ENCODE assay signal across 1 cellular context in the genomic region with DNA sequence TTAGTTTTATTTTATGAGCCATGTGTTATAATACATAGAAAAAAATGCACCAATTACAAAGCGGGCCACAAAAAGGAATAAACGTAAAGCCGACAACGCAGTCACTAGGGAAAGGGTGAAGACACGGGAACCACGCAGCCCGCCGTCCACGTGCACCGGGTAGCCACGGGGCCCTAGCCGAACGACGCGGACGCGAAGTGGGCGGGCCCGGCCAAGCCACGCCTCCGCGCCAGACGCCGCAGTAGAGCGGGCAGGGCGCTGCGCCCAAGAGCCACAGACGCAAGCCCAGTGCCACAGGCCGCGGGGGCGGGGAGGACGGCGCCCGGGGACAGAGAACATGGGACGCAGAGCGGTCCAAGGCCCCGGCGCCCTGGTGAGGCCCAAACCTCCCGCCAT.
TF ChIP-seq lines count a peak whose summit lies in the region.

TSS of gene DUSP28 (plus strand) at position 274 of the 396 bp plus-strand sequence. CDS start 328 bp downstream, outside the sequence.

TF ChIP-seq in HEK293, 187 proteins besides CTCF, POLR2A, EP300 and RAD21 (continued from another document and continues in another):
- no peak for TF ChIP-seq INSM2 (tag by site-specific recombination; IDR thresholded peaks at IDR 0.05)
- TF ChIP-seq MZF1 (tag by site-specific recombination; IDR thresholded peaks at IDR 0.05; ENCODE audit: borderline replicate concordance) = no peak
- TF ChIP-seq HOXA7 (CRISPR knock-in tag; IDR thresholded peaks at IDR 0.05; ENCODE audit: borderline replicate concordance) = no peak
- TF ChIP-seq ZNF677 (tag by site-specific recombination; IDR thresholded peaks at IDR 0.05) = no peak
- no peak for TF ChIP-seq ZNF214 (tag by site-specific recombination; IDR thresholded peaks at IDR 0.05; ENCODE audit: borderline replicate concordance)
- no peak for TF ChIP-seq ZNF701 (tag by site-specific recombination; IDR thresholded peaks at IDR 0.05)
- no peak for TF ChIP-seq ZNF600 (tag by site-specific recombination; IDR thresholded peaks at IDR 0.05)
- TF ChIP-seq ZNF341 (tag by site-specific recombination; IDR thresholded peaks at IDR 0.05; ENCODE audit: low read depth) = 0 out of 2 replicates have a peak, but pooled peaks have one; percentile 9
- TF ChIP-seq GLI4 (tag by site-specific recombination; IDR thresholded peaks at IDR 0.05) = no peak
- TF ChIP-seq ZFP3 (tag by site-specific recombination; IDR thresholded peaks at IDR 0.05; ENCODE audit: low read depth) = no peak
- no peak for TF ChIP-seq ZNF324 (tag by site-specific recombination; IDR thresholded peaks at IDR 0.05)
- no peak for TF ChIP-seq ZNF521 (tag by site-specific recombination; IDR thresholded peaks at IDR 0.05)
- no peak for TF ChIP-seq PRDM1 (tag by site-specific recombination; IDR thresholded peaks at IDR 0.05)
- no peak for TF ChIP-seq ZNF24 (tag by site-specific recombination; IDR thresholded peaks at IDR 0.05)
- no peak for TF ChIP-seq ZNF2 (tag by site-specific recombination; IDR thresholded peaks at IDR 0.05)
- TF ChIP-seq SP3 (tag by site-specific recombination; IDR thresholded peaks at IDR 0.05) = peak; percentile 71; the same call in 1 of the 2 replicates
- TF ChIP-seq KLF10 (tag by site-specific recombination; IDR thresholded peaks at IDR 0.05) = no peak
- TF ChIP-seq ZNF664 (tag by site-specific recombination; IDR thresholded peaks at IDR 0.05) = no peak
- TF ChIP-seq, protein P1, sequence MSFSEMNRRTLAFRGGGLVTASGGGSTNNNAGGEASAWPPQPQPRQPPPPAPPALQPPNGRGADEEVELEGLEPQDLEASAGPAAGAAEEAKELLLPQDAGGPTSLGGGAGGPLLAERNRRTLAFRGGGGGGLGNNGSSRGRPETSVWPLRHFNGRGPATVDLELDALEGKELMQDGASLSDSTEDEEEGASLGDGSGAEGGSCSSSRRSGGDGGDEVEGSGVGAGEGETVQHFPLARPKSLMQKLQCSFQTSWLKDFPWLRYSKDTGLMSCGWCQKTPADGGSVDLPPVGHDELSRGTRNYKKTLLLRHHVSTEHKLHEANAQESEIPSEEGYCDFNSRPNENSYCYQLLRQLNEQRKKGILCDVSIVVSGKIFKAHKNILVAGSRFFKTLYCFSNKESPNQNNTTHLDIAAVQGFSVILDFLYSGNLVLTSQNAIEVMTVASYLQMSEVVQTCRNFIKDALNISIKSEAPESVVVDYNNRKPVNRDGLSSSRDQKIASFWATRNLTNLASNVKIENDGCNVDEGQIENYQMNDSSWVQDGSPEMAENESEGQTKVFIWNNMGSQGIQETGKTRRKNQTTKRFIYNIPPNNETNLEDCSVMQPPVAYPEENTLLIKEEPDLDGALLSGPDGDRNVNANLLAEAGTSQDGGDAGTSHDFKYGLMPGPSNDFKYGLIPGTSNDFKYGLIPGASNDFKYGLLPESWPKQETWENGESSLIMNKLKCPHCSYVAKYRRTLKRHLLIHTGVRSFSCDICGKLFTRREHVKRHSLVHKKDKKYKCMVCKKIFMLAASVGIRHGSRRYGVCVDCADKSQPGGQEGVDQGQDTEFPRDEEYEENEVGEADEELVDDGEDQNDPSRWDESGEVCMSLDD (tag by site-specific recombination; IDR thresholded peaks at IDR 0.05) = no peak
- no peak for TF ChIP-seq ZNF37A (tag by site-specific recombination; IDR thresholded peaks at IDR 0.05)
- TF ChIP-seq SP7 (tag by site-specific recombination; IDR thresholded peaks at IDR 0.05) = peak; percentile 46
- TF ChIP-seq ZEB2 (tag by site-specific recombination; IDR thresholded peaks at IDR 0.05) = peak; percentile 31; the same call in 1 of the 2 replicates
- no peak for TF ChIP-seq ZNF423 (tag by site-specific recombination; IDR thresholded peaks at IDR 0.05)
- peak; percentile 94 for TF ChIP-seq KLF9 (tag by site-specific recombination; IDR thresholded peaks at IDR 0.05; ENCODE audit: low read depth)
- TF ChIP-seq KLF17 (tag by site-specific recombination; IDR thresholded peaks at IDR 0.05) = no peak
- TF ChIP-seq, protein P2, sequence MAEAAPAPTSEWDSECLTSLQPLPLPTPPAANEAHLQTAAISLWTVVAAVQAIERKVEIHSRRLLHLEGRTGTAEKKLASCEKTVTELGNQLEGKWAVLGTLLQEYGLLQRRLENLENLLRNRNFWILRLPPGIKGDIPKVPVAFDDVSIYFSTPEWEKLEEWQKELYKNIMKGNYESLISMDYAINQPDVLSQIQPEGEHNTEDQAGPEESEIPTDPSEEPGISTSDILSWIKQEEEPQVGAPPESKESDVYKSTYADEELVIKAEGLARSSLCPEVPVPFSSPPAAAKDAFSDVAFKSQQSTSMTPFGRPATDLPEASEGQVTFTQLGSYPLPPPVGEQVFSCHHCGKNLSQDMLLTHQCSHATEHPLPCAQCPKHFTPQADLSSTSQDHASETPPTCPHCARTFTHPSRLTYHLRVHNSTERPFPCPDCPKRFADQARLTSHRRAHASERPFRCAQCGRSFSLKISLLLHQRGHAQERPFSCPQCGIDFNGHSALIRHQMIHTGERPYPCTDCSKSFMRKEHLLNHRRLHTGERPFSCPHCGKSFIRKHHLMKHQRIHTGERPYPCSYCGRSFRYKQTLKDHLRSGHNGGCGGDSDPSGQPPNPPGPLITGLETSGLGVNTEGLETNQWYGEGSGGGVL (tag by site-specific recombination; IDR thresholded peaks at IDR 0.05) = no peak
- TF ChIP-seq BCL11A (tag by site-specific recombination; IDR thresholded peaks at IDR 0.05; ENCODE audit: low read depth) = no peak
- TF ChIP-seq ZNF48 (tag by site-specific recombination; IDR thresholded peaks at IDR 0.05) = no peak
- TF ChIP-seq, protein P3, sequence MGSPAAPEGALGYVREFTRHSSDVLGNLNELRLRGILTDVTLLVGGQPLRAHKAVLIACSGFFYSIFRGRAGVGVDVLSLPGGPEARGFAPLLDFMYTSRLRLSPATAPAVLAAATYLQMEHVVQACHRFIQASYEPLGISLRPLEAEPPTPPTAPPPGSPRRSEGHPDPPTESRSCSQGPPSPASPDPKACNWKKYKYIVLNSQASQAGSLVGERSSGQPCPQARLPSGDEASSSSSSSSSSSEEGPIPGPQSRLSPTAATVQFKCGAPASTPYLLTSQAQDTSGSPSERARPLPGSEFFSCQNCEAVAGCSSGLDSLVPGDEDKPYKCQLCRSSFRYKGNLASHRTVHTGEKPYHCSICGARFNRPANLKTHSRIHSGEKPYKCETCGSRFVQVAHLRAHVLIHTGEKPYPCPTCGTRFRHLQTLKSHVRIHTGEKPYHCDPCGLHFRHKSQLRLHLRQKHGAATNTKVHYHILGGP (tag by site-specific recombination; IDR thresholded peaks at IDR 0.05) = no peak
- TF ChIP-seq ZSCAN30 (tag by site-specific recombination; IDR thresholded peaks at IDR 0.05) = no peak
- no peak for TF ChIP-seq YY2 (tag by site-specific recombination; IDR thresholded peaks at IDR 0.05)
- no peak for TF ChIP-seq ZSCAN16 (tag by site-specific recombination; IDR thresholded peaks at IDR 0.05)
- TF ChIP-seq ZNF843 (tag by site-specific recombination; IDR thresholded peaks at IDR 0.05) = 0 out of 2 replicates have a peak, but pooled peaks have one; percentile 24
- no peak for TF ChIP-seq SALL2 (tag by site-specific recombination; IDR thresholded peaks at IDR 0.05; ENCODE audit: borderline replicate concordance)
- peak; percentile 69; the same call in 1 of the 2 replicates for TF ChIP-seq KLF8 (tag by site-specific recombination; IDR thresholded peaks at IDR 0.05)
- no peak for TF ChIP-seq ZNF221 (tag by site-specific recombination; IDR thresholded peaks at IDR 0.05; ENCODE audit: borderline replicate concordance)
- peak; percentile 39; the same call in 1 of the 2 replicates for TF ChIP-seq ZNF335 (tag by site-specific recombination; conservative IDR thresholded peaks at IDR 0.05)
- TF ChIP-seq ZBTB20 (tag by site-specific recombination; IDR thresholded peaks at IDR 0.05) = peak; percentile 67; the same call in 1 of the 2 replicates
- TF ChIP-seq ZNF146 (tag by site-specific recombination; IDR thresholded peaks at IDR 0.05) = no peak
- TF ChIP-seq, protein P4, sequence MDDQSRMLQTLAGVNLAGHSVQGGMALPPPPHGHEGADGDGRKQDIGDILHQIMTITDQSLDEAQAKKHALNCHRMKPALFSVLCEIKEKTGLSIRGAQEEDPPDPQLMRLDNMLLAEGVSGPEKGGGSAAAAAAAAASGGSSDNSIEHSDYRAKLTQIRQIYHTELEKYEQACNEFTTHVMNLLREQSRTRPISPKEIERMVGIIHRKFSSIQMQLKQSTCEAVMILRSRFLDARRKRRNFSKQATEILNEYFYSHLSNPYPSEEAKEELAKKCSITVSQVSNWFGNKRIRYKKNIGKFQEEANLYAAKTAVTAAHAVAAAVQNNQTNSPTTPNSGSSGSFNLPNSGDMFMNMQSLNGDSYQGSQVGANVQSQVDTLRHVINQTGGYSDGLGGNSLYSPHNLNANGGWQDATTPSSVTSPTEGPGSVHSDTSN (CRISPR knock-in tag; IDR thresholded peaks at IDR 0.05) = 0 out of 2 replicates have a peak, but pooled peaks have one; percentile 47
- TF ChIP-seq EGR2 (tag by site-specific recombination; IDR thresholded peaks at IDR 0.05; ENCODE audit: low read depth) = no peak
- TF ChIP-seq ZNF510 (tag by site-specific recombination; IDR thresholded peaks at IDR 0.05; ENCODE audit: insufficient replicate concordance) = no peak
- TF ChIP-seq ZBTB8A (tag by site-specific recombination; IDR thresholded peaks at IDR 0.05) = peak; percentile 99
- TF ChIP-seq ZBTB17 (tag by site-specific recombination; IDR thresholded peaks at IDR 0.05) = no peak
- no peak for TF ChIP-seq ZNF776 (tag by site-specific recombination; IDR thresholded peaks at IDR 0.05; ENCODE audit: borderline replicate concordance)
- no peak for TF ChIP-seq ZNF274 (IDR thresholded peaks at IDR 0.05; ENCODE audit: low read length)
- no peak for TF ChIP-seq ZNF274 (tag by site-specific recombination; IDR thresholded peaks at IDR 0.05; ENCODE audit: borderline replicate concordance)
- TF ChIP-seq KLF1 (tag by site-specific recombination; IDR thresholded peaks at IDR 0.05) = no peak
- no peak for TF ChIP-seq ZNF10 (tag by site-specific recombination; IDR thresholded peaks at IDR 0.05)
- no peak for TF ChIP-seq ZNF174 (tag by site-specific recombination; IDR thresholded peaks at IDR 0.05)
- no peak for TF ChIP-seq ZNF529 (tag by site-specific recombination; IDR thresholded peaks at IDR 0.05; ENCODE audit: insufficient replicate concordance)
- no peak for TF ChIP-seq ZNF488 (tag by site-specific recombination; IDR thresholded peaks at IDR 0.05)
- no peak for TF ChIP-seq ZNF155 (tag by site-specific recombination; IDR thresholded peaks at IDR 0.05)
- TF ChIP-seq, protein P5, sequence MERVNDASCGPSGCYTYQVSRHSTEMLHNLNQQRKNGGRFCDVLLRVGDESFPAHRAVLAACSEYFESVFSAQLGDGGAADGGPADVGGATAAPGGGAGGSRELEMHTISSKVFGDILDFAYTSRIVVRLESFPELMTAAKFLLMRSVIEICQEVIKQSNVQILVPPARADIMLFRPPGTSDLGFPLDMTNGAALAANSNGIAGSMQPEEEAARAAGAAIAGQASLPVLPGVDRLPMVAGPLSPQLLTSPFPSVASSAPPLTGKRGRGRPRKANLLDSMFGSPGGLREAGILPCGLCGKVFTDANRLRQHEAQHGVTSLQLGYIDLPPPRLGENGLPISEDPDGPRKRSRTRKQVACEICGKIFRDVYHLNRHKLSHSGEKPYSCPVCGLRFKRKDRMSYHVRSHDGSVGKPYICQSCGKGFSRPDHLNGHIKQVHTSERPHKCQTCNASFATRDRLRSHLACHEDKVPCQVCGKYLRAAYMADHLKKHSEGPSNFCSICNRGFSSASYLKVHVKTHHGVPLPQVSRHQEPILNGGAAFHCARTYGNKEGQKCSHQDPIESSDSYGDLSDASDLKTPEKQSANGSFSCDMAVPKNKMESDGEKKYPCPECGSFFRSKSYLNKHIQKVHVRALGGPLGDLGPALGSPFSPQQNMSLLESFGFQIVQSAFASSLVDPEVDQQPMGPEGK (tag by site-specific recombination; IDR thresholded peaks at IDR 0.05) = peak; percentile 78
- TF ChIP-seq ZNF785 (tag by site-specific recombination; IDR thresholded peaks at IDR 0.05) = no peak
- no peak for TF ChIP-seq ZNF473 (tag by site-specific recombination; IDR thresholded peaks at IDR 0.05)
- no peak for TF ChIP-seq ZBTB26 (tag by site-specific recombination; optimal IDR thresholded peaks at IDR 0.05)
- no peak for TF ChIP-seq ZNF514 (tag by site-specific recombination; IDR thresholded peaks at IDR 0.05)
- no peak for TF ChIP-seq ZNF548 (tag by site-specific recombination; IDR thresholded peaks at IDR 0.05)
